34 cellular contexts compared by ENCODE assay signal in the genomic region with DNA sequence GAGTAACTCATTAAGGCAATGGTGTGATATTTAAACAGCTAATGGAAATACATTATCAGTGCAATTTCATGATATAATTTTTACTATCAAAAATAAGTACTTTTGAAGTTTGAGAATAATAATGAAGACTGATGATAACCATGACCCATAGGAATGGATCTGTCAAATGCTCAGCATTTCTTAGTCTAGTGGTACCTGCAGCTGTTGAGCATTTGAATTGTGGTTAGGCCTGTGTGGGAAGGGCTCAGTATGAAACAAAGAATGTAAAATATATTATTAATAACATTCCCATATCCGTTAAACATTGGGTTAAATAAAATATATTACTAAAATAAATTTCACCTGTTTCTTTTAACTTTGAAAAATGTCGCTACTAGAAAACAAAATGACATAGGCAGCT.
"Had no signal": no experiment of that assay in that cellular context is flagged by ENCODE, and none has a peak within 500 bp of the region (broad histone marks: within the 10 kb centered on the region; RNA-seq: fewer than 3 reads in every experiment).

No MANE protein-coding gene starts in this region.

- H3K27ac ChIP-seq: adrenal gland, PC-9, RWPE1, SK-N-MC, WERI-Rb-1 had no signal

- H3K27me3 ChIP-seq: adrenal gland, body of pancreas had no signal

- H3K27ac Mint-ChIP-seq: activated CD4-positive, alpha-beta memory T cell treated with anti-CD3 and anti-CD28 coated beads, Interleukin-2, amount 10 ng/mL, durations not matched to agents 7 days and 5 days; activated CD8-positive, alpha-beta memory T cell treated with anti-CD3 and anti-CD28 coated beads, Interleukin-2, amount 10 ng/mL, durations not matched to agents 7 days and 5 days; activated naive CD4-positive, alpha-beta T cell treated with anti-CD3 and anti-CD28 coated beads, Interleukin-2, amount 50 U/mL, for 24 hours; activated naive CD8-positive, alpha-beta T cell treated with anti-CD3 and anti-CD28 coated beads, Interleukin-2, amount 10 ng/mL, durations not matched to agents 7 days and 5 days; activated T-helper 2 cell treated with anti-CD3 and anti-CD28 coated beads, Interferon-gamma antibody, Interleukin-2, Interleukin-4, amounts not matched to agents 10 μg/mL and 5 μg/mL and 100 μg/mL, durations not matched to agents 14 hours and 24 hours and 36 hours had no signal

- H3K4me2 ChIP-seq: PC-9 had no signal

- ATAC-seq: activated CD8-positive, alpha-beta memory T cell treated with anti-CD3 and anti-CD28 coated beads, Interleukin-2, amount 10 ng/mL, durations not matched to agents 7 days and 5 days; body of pancreas; Right ventricle myocardium inferior had no signal

- H2AFZ ChIP-seq: PC-9 had no signal

- H3K4me1 Mint-ChIP-seq: activated naive CD4-positive, alpha-beta T cell treated with anti-CD3 and anti-CD28 coated beads, Interleukin-2, amount 50 U/mL, for 24 hours had no signal

- H3K4me3 Mint-ChIP-seq: activated CD4-positive, alpha-beta memory T cell treated with anti-CD3 and anti-CD28 coated beads, Interleukin-2, amount 10 ng/mL, durations not matched to agents 7 days and 5 days; activated CD8-positive, alpha-beta memory T cell treated with anti-CD3 and anti-CD28 coated beads, Interleukin-2, amount 10 ng/mL, durations not matched to agents 7 days and 5 days; activated naive CD4-positive, alpha-beta T cell treated with anti-CD3 and anti-CD28 coated beads, Interleukin-2, amount 50 U/mL, for 24 hours; activated naive CD8-positive, alpha-beta T cell treated with anti-CD3 and anti-CD28 coated beads, Interleukin-2, amount 10 ng/mL, durations not matched to agents 7 days and 5 days had no signal

- H3K36me3 ChIP-seq: adrenal gland, WERI-Rb-1 had no signal

- H3K4me3 ChIP-seq: adrenal gland, body of pancreas, PC-9, SK-N-MC had no signal

- H3K36me3 Mint-ChIP-seq: activated CD8-positive, alpha-beta memory T cell treated with anti-CD3 and anti-CD28 coated beads, Interleukin-2, amount 10 ng/mL, durations not matched to agents 7 days and 5 days; activated naive CD4-positive, alpha-beta T cell treated with anti-CD3 and anti-CD28 coated beads, Interleukin-2, amount 50 U/mL, for 24 hours; activated naive CD8-positive, alpha-beta T cell treated with anti-CD3 and anti-CD28 coated beads, Interleukin-2, amount 10 ng/mL, durations not matched to agents 7 days and 5 days had no signal

- H3K9me3 ChIP-seq: adrenal gland, body of pancreas had no signal

- DNase-seq: activated CD4-positive, alpha-beta memory T cell treated with anti-CD3 and anti-CD28 coated beads, Interleukin-2, amount 10 ng/mL, durations not matched to agents 7 days and 5 days; activated CD4-positive, alpha-beta T cell treated with anti-CD3 and anti-CD28 coated beads for 1 hour; activated CD4-positive, alpha-beta T cell treated with anti-CD3 and anti-CD28 coated beads for 48 hours; activated CD4-positive, CD25-positive, alpha-beta regulatory T cell; activated CD8-positive, alpha-beta memory T cell treated with anti-CD3 and anti-CD28 coated beads for 24 hours; activated CD8-positive, alpha-beta memory T cell treated with anti-CD3 and anti-CD28 coated beads, Interleukin-2, amount 10 ng/mL, durations not matched to agents 7 days and 5 days; activated CD8-positive, alpha-beta memory T cell treated with anti-CD3 and anti-CD28 coated beads, Interleukin-2, amount 50 U/mL, for 48 hours; activated gamma-delta T cell; activated naive CD4-positive, alpha-beta T cell treated with Interleukin-2 at 50 U/mL for 16 hours; activated naive CD8-positive, alpha-beta T cell treated with anti-CD3 and anti-CD28 coated beads, Interleukin-2, amount 10 ng/mL, durations not matched to agents 7 days and 5 days; activated T-cell treated with anti-CD3 and anti-CD28 coated beads, Interleukin-2, amount 50 U/mL, for 48 hours; adrenal gland; body of pancreas; caudate nucleus; cerebellar nuclear complex; MM.1S; NCI-H1092; NCI-H146; NCI-H187; NCI-H2029 treated with DMSO at 0.1 percent for 48 hours; NCI-H2107; NCI-H2171; NCI-H510A; NCI-H526; NCI-H748 treated with DMSO at 0.1 percent for 48 hours; NK-92 treated with Interleukin-12 subunit alpha and Interleukin-12 subunit beta, amount 100 ng/mL, for 24 hours; PC-9; T1000; WERI-Rb-1 had no signal

- H3K9me3 Mint-ChIP-seq: activated CD4-positive, alpha-beta memory T cell treated with anti-CD3 and anti-CD28 coated beads, Interleukin-2, amount 10 ng/mL, durations not matched to agents 7 days and 5 days; activated naive CD4-positive, alpha-beta T cell treated with anti-CD3 and anti-CD28 coated beads, Interleukin-2, amount 50 U/mL, for 24 hours; activated naive CD8-positive, alpha-beta T cell treated with anti-CD3 and anti-CD28 coated beads, Interleukin-2, amount 10 ng/mL, durations not matched to agents 7 days and 5 days; activated T-helper 2 cell treated with anti-CD3 and anti-CD28 coated beads, Interferon-gamma antibody, Interleukin-2, Interleukin-4, amounts not matched to agents 10 μg/mL and 5 μg/mL and 100 μg/mL, durations not matched to agents 14 hours and 24 hours and 36 hours had no signal
